1 cellular context compared by ENCODE assay signal in genomic region chr11:47394050-47394321, GRCh38.
TF ChIP-seq lines count a peak whose summit lies in the region.

No MANE protein-coding gene starts in this region.

TF ChIP-seq in GM23338, 12 proteins besides CTCF, POLR2A, EP300 and RAD21:
- no peak for TF ChIP-seq ETS1 (IDR thresholded peaks at IDR 0.05)
- TF ChIP-seq ZNF462 (CRISPR knock-in tag; IDR thresholded peaks at IDR 0.05) = no peak
- TF ChIP-seq CREB1 (CRISPR knock-in tag; IDR thresholded peaks at IDR 0.05; ENCODE audit: low read depth) = no peak
- TF ChIP-seq ZNF331 (CRISPR knock-in tag; IDR thresholded peaks at IDR 0.05; ENCODE audit: low read depth) = no peak
- no peak for TF ChIP-seq ZNF114 (CRISPR knock-in tag; IDR thresholded peaks at IDR 0.05)
- no peak for TF ChIP-seq NANOG (IDR thresholded peaks at IDR 0.05; ENCODE audit: borderline replicate concordance)
- no peak for TF ChIP-seq POLR2AphosphoS5 (IDR thresholded peaks at IDR 0.05; ENCODE audit: low read depth)
- TF ChIP-seq JUNB (IDR thresholded peaks at IDR 0.05; ENCODE audit: unreplicated experiment) = no peak
- TF ChIP-seq EZH2phosphoT487 (IDR thresholded peaks at IDR 0.05; ENCODE audit: unreplicated experiment) = no peak
- no peak for TF ChIP-seq EZH2 (IDR thresholded peaks at IDR 0.05; ENCODE audit: low read depth, unreplicated experiment)
- no peak for TF ChIP-seq REST (IDR thresholded peaks at IDR 0.05; ENCODE audit: unreplicated experiment)
- TF ChIP-seq STAT1 (IDR thresholded peaks at IDR 0.05; ENCODE audit: unreplicated experiment) = no peak
